11 cellular contexts compared by ENCODE assay signal in genomic region chr14:103404032-103404918, GRCh38. TPM values are rescaled to one million over a fixed set of nuclear protein-coding genes. Genes with fewer than 3 reads are reported as not detected.
DNase-seq lines count a peak whose midpoint lies in the region; ATAC-seq, FAIRE-seq and TF ChIP-seq lines count a peak whose summit lies in the region.
"Had no signal": no experiment of that assay in that cellular context is flagged by ENCODE, and none has a peak within 500 bp of the region (broad histone marks: within the 10 kb centered on the region; RNA-seq: fewer than 3 reads in every experiment).

No MANE protein-coding gene starts in this region.

- H3K9me3 ChIP-seq in PC-9 (ENCODE audit: insufficient read depth, low read depth), result no peaks in the 10 kb centered on the region
- H3K9me3 ChIP-seq in endothelial cell of umbilical vein (replicated peaks; ENCODE audit: control insufficient read depth, insufficient read depth, low read length), result no peaks in the 10 kb centered on the region
- no peaks in the 10 kb centered on the region for H3K9me3 ChIP-seq in ovary

- WGBS in ovary, 3 donors, result 39 to 41% (median 40%) methylated on average over 9 of the region's 9 CpGs

- intact Hi-C loops in Calu3 (cut with micrococcal nuclease; ENCODE audit: unreplicated experiment), result no loop called here
- intact Hi-C loops in PC-9 (cut with micrococcal nuclease; ENCODE audit: unreplicated experiment), result no loop called here
- intact Hi-C loops in endothelial cell of umbilical vein (cut with micrococcal nuclease), result no loop called here
- intact Hi-C loops in ovary (cut with DNase I), result no loop called here

- CTCF ChIA-PET in Calu3 (lab: Charles Lee), result interaction anchor here (1.2 to 1.9 kb wide), 2 partner anchors 11 to 14 kb away, joined by 3 to 5 read pairs; no protein-coding TSS in a partner anchor
- CTCF ChIA-PET in PC-9 (lab: Charles Lee), result interaction anchor here (2.1 kb wide), 1 partner anchor 10 kb away, joined by 5 read pairs; no protein-coding TSS in a partner anchor
- CTCF ChIA-PET in endothelial cell of umbilical vein (lab: Charles Lee), result interaction anchor here (3.8 to 5.1 kb wide), 2 partner anchors 11 to 14 kb away, joined by 14 to 21 read pairs; no protein-coding TSS in a partner anchor

- no peaks in the 10 kb centered on the region for H3K9me1 ChIP-seq in endothelial cell of umbilical vein (replicated peaks; ENCODE audit: control insufficient read depth, extremely low read depth, insufficient read depth, low read length)

- TF ChIP-seq POLR2A in endothelial cell of umbilical vein (IDR thresholded peaks at IDR 0.05; ENCODE audit: low read depth, low read length), result no peak
- no peak for TF ChIP-seq POLR2A in ovary (IDR thresholded peaks at IDR 0.05)

- H4K20me1 ChIP-seq in PC-9 (ENCODE audit: insufficient read depth) (peaks cover 73% of the 10 kb centered on the region), endothelial cell of umbilical vein (replicated peaks; ENCODE audit: control insufficient read depth, extremely low read depth, insufficient read depth, low read length) (peaks cover 8% of the 10 kb centered on the region)

- H3K4me3 ChIP-seq in PC-9, result no peak overlapping the region
- no peak overlapping the region for H3K4me3 ChIP-seq in endothelial cell of umbilical vein (replicated peaks in 1 of 3; ENCODE audit: insufficient read depth in 1 of 3, low read depth in 1 of 3, low read length in 3 of 3)
- no peak overlapping the region for H3K4me3 ChIP-seq in ovary

- peak overlapping the region; percentile 2 for H3K4me3 Mint-ChIP-seq in Calu3 (ENCODE audit: low read depth, unreplicated experiment)
- H3K4me3 Mint-ChIP-seq: type B pancreatic cell had no signal

- peak overlapping the region; percentile 1 for H3K27ac Mint-ChIP-seq in Calu3 (ENCODE audit: unreplicated experiment)
- H3K27ac Mint-ChIP-seq: type B pancreatic cell had no signal

- DNase-seq in Calu3 (no peak), PC-9 (no peak), endothelial cell of umbilical vein (ENCODE audit: low read depth, low spot score) (peak; percentile 23), ovary (no peak), NCI-H1105 treated with DMSO at 0.1 percent for 48 hours (lab: John Stamatoyannopoulos, UW) (no peak), cerebellar cortex (ENCODE audit: low spot score) (no peak), kidney tubule cell (ENCODE audit: low spot score) (no peak)
- DNase-seq: T-helper 2 cell had no signal

- no peaks in the 10 kb centered on the region for H3K9me2 ChIP-seq in PC-9 (ENCODE audit: insufficient read depth)

- BruUV-seq in Calu3 (replicated peaks; lab: Mats Ljungman, UMichigan), result no TSS peak
- no TSS peak for BruUV-seq in PC-9 (replicated peaks; lab: Mats Ljungman, UMichigan)
- no TSS peak for BruUV-seq in endothelial cell of umbilical vein (replicated peaks; lab: Mats Ljungman, UMichigan)

- TF ChIP-seq EP300 in ovary (IDR thresholded peaks at IDR 0.05), result no peak

- peaks cover 61% of the 10 kb centered on the region for H3F3A ChIP-seq in PC-9 (ENCODE audit: insufficient read depth, low read depth)

- H3K27me3 Mint-ChIP-seq in Calu3 (ENCODE audit: unreplicated experiment), result no peaks in the 10 kb centered on the region
- H3K27me3 Mint-ChIP-seq: type B pancreatic cell had no signal

- TF ChIP-seq CTCF in Calu3 (IDR thresholded peaks at IDR 0.05; ENCODE audit: unreplicated experiment) (no peak), PC-9 (conservative IDR thresholded peaks at IDR 0.05) (no peak), endothelial cell of umbilical vein (IDR thresholded peaks at IDR 0.05; ENCODE audit: extremely low read depth in 1 of 2, insufficient read depth in 1 of 2, low read depth in 1 of 2, low read length in 2 of 2) (no peak), ovary (IDR thresholded peaks at IDR 0.05) (no peak)

- peaks cover 4% of the 10 kb centered on the region for H3K9me3 Mint-ChIP-seq in Calu3 (ENCODE audit: low read depth, unreplicated experiment)

- POLR2A ChIA-PET in PC-9 (lab: Charles Lee; ENCODE audit: unreplicated experiment), result no interaction called here
- POLR2A ChIA-PET in endothelial cell of umbilical vein (lab: Charles Lee), result interaction anchor here (1.0 kb wide), 1 partner anchor 20 kb away, joined by 3 read pairs; no protein-coding TSS in a partner anchor

- H3K79me2 ChIP-seq in PC-9 (ENCODE audit: low read depth), result peaks cover 96% of the 10 kb centered on the region
- peaks cover 86% of the 10 kb centered on the region for H3K79me2 ChIP-seq in endothelial cell of umbilical vein (ENCODE audit: control insufficient read depth, insufficient read depth, low read length)

- no peak overlapping the region for H3K9ac ChIP-seq in endothelial cell of umbilical vein (replicated peaks; ENCODE audit: extremely low read depth, insufficient read depth, low read length)

- peak overlapping the region; percentile 63 for H3K27ac ChIP-seq in PC-9
- no peak overlapping the region for H3K27ac ChIP-seq in endothelial cell of umbilical vein (ENCODE audit: insufficient read depth, low read depth, low read length)
- peak overlapping the region; percentile 3 to 53 for H3K27ac ChIP-seq in ovary

- no peak for FAIRE-seq in endothelial cell of umbilical vein (lab: Jason Lieb, UNC)
- FAIRE-seq: bronchial epithelial cell had no signal

- H3K4me1 ChIP-seq in PC-9 (replicated peaks; ENCODE audit: insufficient read depth) (peaks cover 36% of the 10 kb centered on the region), endothelial cell of umbilical vein (ENCODE audit: control insufficient read depth, extremely low read depth, insufficient read depth, low read length) (peaks cover 33% of the 10 kb centered on the region), ovary (ENCODE audit: insufficient read depth) (peaks cover 22% of the 10 kb centered on the region)

- dilution Hi-C loops in endothelial cell of umbilical vein (cut with MboI; ENCODE audit: extremely low pct_ligation_motif_present, low sequenced_read_pairs), result no loop called here

- H3K27me3 ChIP-seq in PC-9 (ENCODE audit: insufficient read depth, low read depth) (no peaks in the 10 kb centered on the region), endothelial cell of umbilical vein (ENCODE audit: control insufficient read depth in 2 of 2, insufficient read depth in 2 of 2, low read length in 2 of 2) (no peaks in the 10 kb centered on the region), ovary (no peaks in the 10 kb centered on the region)

- H3K36me3 ChIP-seq in PC-9 (ENCODE audit: low read depth) (peaks cover 15% of the 10 kb centered on the region), endothelial cell of umbilical vein (ENCODE audit: control insufficient read depth in 2 of 2, extremely low read depth in 1 of 2, insufficient read depth in 2 of 2, low read length in 2 of 2) (peaks cover 0 to 2% of the 10 kb centered on the region in 2 experiments), ovary (no peaks in the 10 kb centered on the region)

- H3K4me2 ChIP-seq in PC-9 (no peak overlapping the region), endothelial cell of umbilical vein (ENCODE audit: insufficient read depth, low read length) (peak overlapping the region; percentile 59)

- no peak overlapping the region for H2AFZ ChIP-seq in PC-9
- no peak overlapping the region for H2AFZ ChIP-seq in endothelial cell of umbilical vein (ENCODE audit: low read depth, low read length)

- ATAC-seq in GM21526 (IDR thresholded peaks at IDR 0.05; ENCODE audit: low FRiP score, unreplicated experiment), result no peak

- H3K4me1 Mint-ChIP-seq in Calu3 (ENCODE audit: low read depth, unreplicated experiment), result peaks cover 30% of the 10 kb centered on the region

- H3K36me3 Mint-ChIP-seq in Calu3 (ENCODE audit: insufficient read depth, unreplicated experiment), result peaks cover 27% of the 10 kb centered on the region

TF ChIP-seq in endothelial cell of umbilical vein, 7 proteins besides CTCF, POLR2A, EP300 and RAD21:
- TF ChIP-seq FOS (IDR thresholded peaks at IDR 0.05; ENCODE audit: borderline replicate concordance, insufficient read depth, low read length) (no peak), POLR2AphosphoS5 (IDR thresholded peaks at IDR 0.05; ENCODE audit: insufficient read depth, low read depth, low read length) (no peak), EZH2 (IDR thresholded peaks at IDR 0.05; ENCODE audit: borderline replicate concordance, low read depth, low read length, severe bottlenecking) (no peak), MYC (IDR thresholded peaks at IDR 0.05; ENCODE audit: low read depth, low read length) (no peak), GATA2 (IDR thresholded peaks at IDR 0.05; ENCODE audit: insufficient read depth, insufficient read length, low read depth, low read length) (no peak), JUN (IDR thresholded peaks at IDR 0.05; ENCODE audit: borderline replicate concordance, insufficient read depth, insufficient read length, low read depth) (no peak)
- TF ChIP-seq, protein P1, sequence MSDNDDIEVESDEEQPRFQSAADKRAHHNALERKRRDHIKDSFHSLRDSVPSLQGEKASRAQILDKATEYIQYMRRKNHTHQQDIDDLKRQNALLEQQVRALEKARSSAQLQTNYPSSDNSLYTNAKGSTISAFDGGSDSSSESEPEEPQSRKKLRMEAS (IDR thresholded peaks at IDR 0.05; ENCODE audit: insufficient read depth, insufficient read length), result no peak

RNA-seq across cellular contexts. Expression of gene MARK3, which starts 19.1 kb away (rescaled TPM):
- total RNA-seq in Calu3 (2022) (76.0 and 79.5 TPM in 2 replicates), PC-9 (2021) (189 and 191 TPM in 2 replicates), endothelial cell of umbilical vein (81.2 and 96.1 TPM in 2 replicates), ovary (100 to 1,000 TPM in 1 of 7 donors, 10 to 100 TPM in 6; 63.8 to 110 (median 79.8) TPM)
- polyA plus RNA-seq in endothelial cell of umbilical vein (43.7 and 46.6 TPM in 2 replicates), ovary (10 to 100 TPM; 46.4 to 60.1 TPM)
- 54.9 and 57.5 TPM in 2 replicates for polyA plus RNA-seq in endothelial cell of umbilical vein (2011; cell fraction: cytosol; rRNA removed)
- 201 and 218 TPM in 2 replicates for polyA plus RNA-seq in endothelial cell of umbilical vein (2011; cell fraction: nucleus; rRNA removed)
- polyA plus RNA-seq in endothelial cell of umbilical vein (2012), result 50.9 and 64.9 TPM in 2 replicates
- 61.0 and 63.8 TPM in 2 replicates for polyA minus RNA-seq in endothelial cell of umbilical vein
- polyA minus RNA-seq in endothelial cell of umbilical vein (2011; cell fraction: cytosol; rRNA and poly(A)+ RNA removed), result 62.7 TPM
- 106 and 157 TPM in 2 replicates for polyA minus RNA-seq in endothelial cell of umbilical vein (2011; cell fraction: nucleus; rRNA and poly(A)+ RNA removed)
